ENCODE assay signal across 8 cellular contexts in genomic region chr2:127388423-127389164, GRCh38. TPM values are rescaled to one million over a fixed set of nuclear protein-coding genes. Genes with fewer than 3 reads are reported as not detected.
DNase-seq lines count a peak whose midpoint lies in the region; ATAC-seq, FAIRE-seq and TF ChIP-seq lines count a peak whose summit lies in the region.

No MANE protein-coding gene starts in this region.

- TF ChIP-seq POLR2A in endothelial cell of umbilical vein (IDR thresholded peaks at IDR 0.05; ENCODE audit: low read depth, low read length), result no peak
- TF ChIP-seq POLR2A in H54 (IDR thresholded peaks at IDR 0.05; ENCODE audit: low read depth, low read length), result no peak

- H3K9ac ChIP-seq in endothelial cell of umbilical vein (replicated peaks; ENCODE audit: extremely low read depth, insufficient read depth, low read length) (peak overlapping the region; percentile 68), parathyroid adenoma (no peak overlapping the region)

- CTCF ChIA-PET in endothelial cell of umbilical vein (lab: Charles Lee), result interaction anchor here (0.7 to 1.2 kb wide), 3 partner anchors 14 to 27 kb away, joined by 3 to 4 read pairs (median 4); no protein-coding TSS in a partner anchor

- H3K36me3 ChIP-seq in endothelial cell of umbilical vein (ENCODE audit: control insufficient read depth in 2 of 2, extremely low read depth in 1 of 2, insufficient read depth in 2 of 2, low read length in 2 of 2), result no peaks in the 10 kb centered on the region
- no peaks in the 10 kb centered on the region for H3K36me3 ChIP-seq in parathyroid adenoma (ENCODE audit: control insufficient read depth, insufficient read depth, low read length)

- intact Hi-C loops in endothelial cell of umbilical vein (cut with micrococcal nuclease), result loop anchor here (1.0 to 5.0 kb wide), 2 partner anchors 10 to 34 kb away; no protein-coding TSS in a partner anchor

- peak overlapping the region; percentile 61 for H3K27ac ChIP-seq in endothelial cell of umbilical vein (ENCODE audit: insufficient read depth, low read depth, low read length)
- peak overlapping the region; percentile 91 for H3K27ac ChIP-seq in parathyroid adenoma

- H3K79me2 ChIP-seq in endothelial cell of umbilical vein (ENCODE audit: control insufficient read depth, insufficient read depth, low read length) (peaks cover 28% of the 10 kb centered on the region), parathyroid adenoma (peaks cover 8% of the 10 kb centered on the region)

- peak; percentile 34 for DNase-seq in RCC 7860 (ENCODE audit: low spot score)
- DNase-seq in endothelial cell of umbilical vein (ENCODE audit: low read depth, low spot score), result no peak
- no peak for DNase-seq in H54 (ENCODE audit: insufficient read length, low spot score)
- DNase-seq in kidney glomerular epithelial cell (lab: John Stamatoyannopoulos, UW), result no peak
- no peak for DNase-seq in NCI-H2171 treated with DMSO at 0.1 percent for 48 hours (lab: John Stamatoyannopoulos, UW)

- peak overlapping the region; percentile 87 for H3K4me2 ChIP-seq in endothelial cell of umbilical vein (ENCODE audit: insufficient read depth, low read length)
- peak overlapping the region; percentile 81 for H3K4me2 ChIP-seq in parathyroid adenoma (ENCODE audit: low read length)

- H3K9me3 ChIP-seq in endothelial cell of umbilical vein (replicated peaks; ENCODE audit: control insufficient read depth, insufficient read depth, low read length) (no peaks in the 10 kb centered on the region), parathyroid adenoma (ENCODE audit: control insufficient read depth, low read length) (no peaks in the 10 kb centered on the region)

- BruUV-seq in endothelial cell of umbilical vein (replicated peaks; lab: Mats Ljungman, UMichigan), result TSS peak; percentile 38

- H3K27me3 ChIP-seq in endothelial cell of umbilical vein (ENCODE audit: control insufficient read depth in 2 of 2, insufficient read depth in 2 of 2, low read length in 2 of 2) (no peaks in the 10 kb centered on the region), parathyroid adenoma (ENCODE audit: control insufficient read depth, insufficient read depth, low read length) (no peaks in the 10 kb centered on the region)

- TF ChIP-seq CTCF in endothelial cell of umbilical vein (IDR thresholded peaks at IDR 0.05; ENCODE audit: extremely low read depth in 1 of 2, insufficient read depth in 1 of 2, low read depth in 1 of 2, low read length in 2 of 2) (no peak), parathyroid adenoma (IDR thresholded peaks at IDR 0.05) (no peak)

- ATAC-seq in GM18502 (IDR thresholded peaks at IDR 0.05; ENCODE audit: poor library complexity, unreplicated experiment) (peak; percentile 17), HG02588 (IDR thresholded peaks at IDR 0.05; ENCODE audit: unreplicated experiment) (peak; percentile 16)

- H3K4me1 ChIP-seq in endothelial cell of umbilical vein (ENCODE audit: control insufficient read depth, extremely low read depth, insufficient read depth, low read length) (peaks cover 24% of the 10 kb centered on the region), parathyroid adenoma (peaks cover 13% of the 10 kb centered on the region)

- dilution Hi-C loops in endothelial cell of umbilical vein (cut with MboI; ENCODE audit: extremely low pct_ligation_motif_present, low sequenced_read_pairs), result no loop called here

- H4K20me1 ChIP-seq in endothelial cell of umbilical vein (replicated peaks; ENCODE audit: control insufficient read depth, extremely low read depth, insufficient read depth, low read length), result no peaks in the 10 kb centered on the region

- H2AFZ ChIP-seq in endothelial cell of umbilical vein (ENCODE audit: low read depth, low read length), result peak overlapping the region; percentile 98
- H2AFZ ChIP-seq in parathyroid adenoma, result peak overlapping the region; percentile 76

- POLR2A ChIA-PET in endothelial cell of umbilical vein (lab: Charles Lee), result no interaction called here

- FAIRE-seq in RCC 7860 (lab: Jason Lieb, UNC) (no peak), endothelial cell of umbilical vein (lab: Jason Lieb, UNC) (peak; percentile 46), H54 (lab: Jason Lieb, UNC) (no peak)

- peak overlapping the region; percentile 35 to 63 (median 43) for H3K4me3 ChIP-seq in endothelial cell of umbilical vein (replicated peaks in 1 of 3; ENCODE audit: insufficient read depth in 1 of 3, low read depth in 1 of 3, low read length in 3 of 3)
- peak overlapping the region; percentile 59 for H3K4me3 ChIP-seq in parathyroid adenoma (ENCODE audit: low read depth, low read length)

- H3K9me1 ChIP-seq in endothelial cell of umbilical vein (replicated peaks; ENCODE audit: control insufficient read depth, extremely low read depth, insufficient read depth, low read length), result no peaks in the 10 kb centered on the region

TF ChIP-seq in endothelial cell of umbilical vein, 7 proteins besides CTCF, POLR2A, EP300 and RAD21:
- TF ChIP-seq EZH2 (IDR thresholded peaks at IDR 0.05; ENCODE audit: borderline replicate concordance, low read depth, low read length, severe bottlenecking) (no peak), POLR2AphosphoS5 (IDR thresholded peaks at IDR 0.05; ENCODE audit: insufficient read depth, low read depth, low read length) (no peak), MAX (IDR thresholded peaks at IDR 0.05; ENCODE audit: insufficient read depth, insufficient read length) (no peak), JUN (IDR thresholded peaks at IDR 0.05; ENCODE audit: borderline replicate concordance, insufficient read depth, insufficient read length, low read depth) (no peak), FOS (IDR thresholded peaks at IDR 0.05; ENCODE audit: borderline replicate concordance, insufficient read depth, low read length) (no peak), GATA2 (IDR thresholded peaks at IDR 0.05; ENCODE audit: insufficient read depth, insufficient read length, low read depth, low read length) (no peak), MYC (IDR thresholded peaks at IDR 0.05; ENCODE audit: low read depth, low read length) (no peak)

RNA-seq across cellular contexts. Expression of gene MAP3K2, which starts 0.8 kb away (rescaled TPM):
- 20.5 and 25.7 TPM in 2 replicates for total RNA-seq in endothelial cell of umbilical vein
- 2.6 and 3.4 TPM in 2 replicates for polyA plus RNA-seq in endothelial cell of umbilical vein
- 3.4 TPM in 2 replicates for polyA plus RNA-seq in endothelial cell of umbilical vein (2011; cell fraction: cytosol; rRNA removed)
- 11.8 and 12.3 TPM in 2 replicates for polyA plus RNA-seq in endothelial cell of umbilical vein (2011; cell fraction: nucleus; rRNA removed)
- polyA plus RNA-seq in endothelial cell of umbilical vein (2012), result 7.5 and 7.7 TPM in 2 replicates
- polyA minus RNA-seq in endothelial cell of umbilical vein, result 14.2 and 20.6 TPM in 2 replicates
- polyA minus RNA-seq in endothelial cell of umbilical vein (2011; cell fraction: cytosol; rRNA and poly(A)+ RNA removed), result 39.7 TPM
- 20.2 and 21.3 TPM in 2 replicates for polyA minus RNA-seq in endothelial cell of umbilical vein (2011; cell fraction: nucleus; rRNA and poly(A)+ RNA removed)

RNA-seq across cellular contexts. Expression of gene PROC, which starts 29.6 kb away (rescaled TPM):
- not detected in 2 replicates for total RNA-seq in endothelial cell of umbilical vein
- 0.06 TPM in 1 of 2 replicates, not detected in the other for polyA plus RNA-seq in endothelial cell of umbilical vein
- not detected in 2 replicates for polyA plus RNA-seq in endothelial cell of umbilical vein (2011; cell fraction: cytosol; rRNA removed)
- 0.18 TPM in 1 of 2 replicates, not detected in the other for polyA plus RNA-seq in endothelial cell of umbilical vein (2011; cell fraction: nucleus; rRNA removed)
- 0.13 TPM in 1 of 2 replicates, not detected in the other for polyA plus RNA-seq in endothelial cell of umbilical vein (2012)
- not detected in 2 replicates for polyA minus RNA-seq in endothelial cell of umbilical vein
- polyA minus RNA-seq in endothelial cell of umbilical vein (2011; cell fraction: cytosol; rRNA and poly(A)+ RNA removed), result not detected
- polyA minus RNA-seq in endothelial cell of umbilical vein (2011; cell fraction: nucleus; rRNA and poly(A)+ RNA removed), result not detected in 2 replicates
